In genomic region chr15:89184367-89184766, GRCh38 we compare ENCODE assay signal across 24 cellular contexts. TPM values are rescaled to one million over a fixed set of nuclear protein-coding genes. Genes with fewer than 3 reads are reported as not detected.
A peak's percentile ranks its signal among the peaks of the same experiment; 100 is the strongest.
DNase-seq lines count a peak whose midpoint lies in the region; ATAC-seq and TF ChIP-seq lines count a peak whose summit lies in the region.
"Had no signal": no experiment of that assay in that cellular context is flagged by ENCODE, and none has a peak within 500 bp of the region (broad histone marks: within the 10 kb centered on the region; RNA-seq: fewer than 3 reads in every experiment).

No MANE protein-coding gene starts in this region.

- peaks cover 32 to 62% of the 10 kb centered on the region in 2 donors for H3K4me1 Mint-ChIP-seq in natural killer cell treated with Interleukin-12 subunit alpha and Interleukin-12 subunit beta and Interleukin-15 and Interleukin-18, amount 100 ng/mL, for 72 hours (ENCODE audit: low read depth in 2 of 2)
- H3K4me1 Mint-ChIP-seq in natural killer cell = peaks cover 28 to 31% of the 10 kb centered on the region in 2 donors
- H3K4me1 Mint-ChIP-seq: mesothelial cell of epicardium had no signal

- no peak overlapping the region for H3K4me3 Mint-ChIP-seq in natural killer cell treated with Interleukin-12 subunit alpha and Interleukin-12 subunit beta and Interleukin-15 and Interleukin-18, amount 100 ng/mL, for 72 hours
- H3K4me3 Mint-ChIP-seq in natural killer cell = no peak overlapping the region
- H3K4me3 Mint-ChIP-seq: activated CD4-positive, alpha-beta memory T cell treated with anti-CD3 and anti-CD28 coated beads for 36 hours; activated naive CD8-positive, alpha-beta T cell treated with anti-CD3 and anti-CD28 coated beads, Interleukin-2, amount 50 U/mL, for 24 hours; activated T-cell treated with anti-CD3 and anti-CD28 coated beads, Interleukin-2, amount 50 U/mL, for 4 hours; HFFc6; mesothelial cell of epicardium; stimulated activated memory B cell treated with anti-CD40 and anti-IgM and Interleukin-4, amounts not matched to agents 10 μg/mL and 1 μg/mL and 100 μg/mL, for 72 hours; T-helper 2 cell treated with Interferon-gamma antibody and Interleukin-4, amounts not matched to agents 5 μg/mL and 100 μg/mL, for 36 hours had no signal

- no peak overlapping the region for H3K27ac ChIP-seq in upper lobe of right lung
- H3K27ac ChIP-seq: foreskin keratinocyte, neutrophil, PC-9 had no signal

- H3K36me3 Mint-ChIP-seq in natural killer cell treated with Interleukin-12 subunit alpha and Interleukin-12 subunit beta and Interleukin-15 and Interleukin-18, amount 100 ng/mL, for 72 hours = peaks cover 27% of the 10 kb centered on the region
- H3K36me3 Mint-ChIP-seq in natural killer cell = no peaks in the 10 kb centered on the region

- peaks cover 83% of the 10 kb centered on the region for H3K36me3 ChIP-seq in upper lobe of right lung

- DNase-seq in natural killer cell treated with Interleukin-12 subunit alpha and Interleukin-12 subunit beta and Interleukin-15 and Interleukin-18, amount 100 ng/mL, for 72 hours (ENCODE audit: low spot score) = no peak
- DNase-seq in natural killer cell (no peak), SHP77 (lab: John Stamatoyannopoulos, UW) (peak; percentile 88 to 92), left lobe of liver (ENCODE audit: low spot score) (no peak), upper lobe of right lung (no peak), iPS-NIHi11 (ENCODE audit: low spot score) (no peak), superior temporal gyrus (ENCODE audit: extremely low spot score) (no peak)
- DNase-seq: activated CD4-positive, alpha-beta memory T cell treated with anti-CD3 and anti-CD28 coated beads for 36 hours; activated naive CD8-positive, alpha-beta T cell treated with anti-CD3 and anti-CD28 coated beads, Interleukin-2, amount 50 U/mL, for 24 hours; activated T-cell treated with anti-CD3 and anti-CD28 coated beads, Interleukin-2, amount 50 U/mL, for 4 hours; AML-193; cortex of kidney; foreskin keratinocyte; HFFc6; kidney glomerular epithelial cell; NCI-H2107; NCI-H526 treated with DMSO at 0.1 percent for 48 hours; PC-9; retina; trophoblast cell had no signal

- no peak for ATAC-seq in natural killer cell treated with Interleukin-12 subunit alpha and Interleukin-12 subunit beta and Interleukin-15 and Interleukin-18, amount 100 ng/mL, for 72 hours
- ATAC-seq in natural killer cell (no peak), left lobe of liver (peak; percentile 47), upper lobe of right lung (peak; percentile 7)
- ATAC-seq: activated naive CD8-positive, alpha-beta T cell treated with anti-CD3 and anti-CD28 coated beads, Interleukin-2, amount 50 U/mL, for 24 hours; activated T-cell treated with anti-CD3 and anti-CD28 coated beads, Interleukin-2, amount 50 U/mL, for 4 hours; foreskin keratinocyte; stimulated activated memory B cell treated with anti-CD40 and anti-IgM and Interleukin-4, amounts not matched to agents 10 μg/mL and 1 μg/mL and 100 μg/mL, for 72 hours had no signal

- TF ChIP-seq CTCF in natural killer cell (IDR thresholded peaks at IDR 0.05) (no peak), upper lobe of right lung (IDR thresholded peaks at IDR 0.05) (no peak)

- H3K9me3 ChIP-seq in upper lobe of right lung = no peaks in the 10 kb centered on the region
- H3K9me3 ChIP-seq: neutrophil had no signal

- H3K4me3 ChIP-seq in upper lobe of right lung = no peak overlapping the region
- H3K4me3 ChIP-seq: PC-9 had no signal

- peak overlapping the region; percentile 21 to 99 for H3K27ac Mint-ChIP-seq in natural killer cell treated with Interleukin-12 subunit alpha and Interleukin-12 subunit beta and Interleukin-15 and Interleukin-18, amount 100 ng/mL, for 72 hours
- peak overlapping the region in 1 of 2 donors; percentile 29 for H3K27ac Mint-ChIP-seq in natural killer cell
- H3K27ac Mint-ChIP-seq: activated CD4-positive, alpha-beta memory T cell treated with anti-CD3 and anti-CD28 coated beads for 36 hours; HFFc6; mesothelial cell of epicardium; stimulated activated memory B cell treated with anti-CD40 and anti-IgM and Interleukin-4, amounts not matched to agents 10 μg/mL and 1 μg/mL and 100 μg/mL, for 72 hours; T-helper 2 cell treated with Interferon-gamma antibody and Interleukin-4, amounts not matched to agents 5 μg/mL and 100 μg/mL, for 36 hours had no signal

- no peaks in the 10 kb centered on the region for H3K9me3 Mint-ChIP-seq in natural killer cell treated with Interleukin-12 subunit alpha and Interleukin-12 subunit beta and Interleukin-15 and Interleukin-18, amount 100 ng/mL, for 72 hours
- no peaks in the 10 kb centered on the region for H3K9me3 Mint-ChIP-seq in natural killer cell
- H3K9me3 Mint-ChIP-seq: activated CD4-positive, alpha-beta memory T cell treated with anti-CD3 and anti-CD28 coated beads for 36 hours; activated naive CD8-positive, alpha-beta T cell treated with anti-CD3 and anti-CD28 coated beads, Interleukin-2, amount 50 U/mL, for 24 hours; activated T-cell treated with anti-CD3 and anti-CD28 coated beads, Interleukin-2, amount 50 U/mL, for 4 hours; HFFc6; mesothelial cell of epicardium; stimulated activated memory B cell treated with anti-CD40 and anti-IgM and Interleukin-4, amounts not matched to agents 10 μg/mL and 1 μg/mL and 100 μg/mL, for 72 hours; T-helper 2 cell treated with Interferon-gamma antibody and Interleukin-4, amounts not matched to agents 5 μg/mL and 100 μg/mL, for 36 hours had no signal

- H3K27me3 ChIP-seq in upper lobe of right lung = no peaks in the 10 kb centered on the region
- H3K27me3 ChIP-seq: foreskin keratinocyte, neutrophil had no signal

- intact Hi-C loops in natural killer cell (cut with micrococcal nuclease) (no loop called here), upper lobe of right lung (cut with DNase I) (no loop called here)

- no peaks in the 10 kb centered on the region for H3K4me1 ChIP-seq in upper lobe of right lung
- H3K4me1 ChIP-seq: foreskin keratinocyte had no signal

- no peaks in the 10 kb centered on the region for H3K27me3 Mint-ChIP-seq in natural killer cell treated with Interleukin-12 subunit alpha and Interleukin-12 subunit beta and Interleukin-15 and Interleukin-18, amount 100 ng/mL, for 72 hours
- no peaks in the 10 kb centered on the region for H3K27me3 Mint-ChIP-seq in natural killer cell (ENCODE audit: low read depth in 2 of 2)
- H3K27me3 Mint-ChIP-seq: activated CD4-positive, alpha-beta memory T cell treated with anti-CD3 and anti-CD28 coated beads for 36 hours; activated naive CD8-positive, alpha-beta T cell treated with anti-CD3 and anti-CD28 coated beads, Interleukin-2, amount 50 U/mL, for 24 hours; stimulated activated memory B cell treated with anti-CD40 and anti-IgM and Interleukin-4, amounts not matched to agents 10 μg/mL and 1 μg/mL and 100 μg/mL, for 72 hours had no signal

RNA-seq across cellular contexts. Expression of gene RLBP1, which starts 37.0 kb away (rescaled TPM):
- under 1 TPM in 1 of 2 donors, not detected in 1; 0.48 TPM for total RNA-seq in natural killer cell treated with Interleukin-12 subunit alpha and Interleukin-12 subunit beta and Interleukin-15 and Interleukin-18, amount 100 ng/mL, for 72 hours
- total RNA-seq in natural killer cell = not detected
- not detected for total RNA-seq in left lobe of liver
- not detected for total RNA-seq in upper lobe of right lung
- total RNA-seq: activated CD4-positive, alpha-beta memory T cell treated with anti-CD3 and anti-CD28 coated beads for 36 hours; activated T-cell treated with anti-CD3 and anti-CD28 coated beads, Interleukin-2, amount 50 U/mL, for 4 hours; foreskin keratinocyte; HFFc6; mesothelial cell of epicardium; PC-9 had no signal

RNA-seq across cellular contexts. Expression of gene FANCI, which starts 59.4 kb away (rescaled TPM):
- total RNA-seq in natural killer cell treated with Interleukin-12 subunit alpha and Interleukin-12 subunit beta and Interleukin-15 and Interleukin-18, amount 100 ng/mL, for 72 hours = 100 to 1,000 TPM; 131 to 238 TPM
- total RNA-seq in natural killer cell (10 to 100 TPM; 22.3 to 27.9 (median 22.7) TPM), left lobe of liver (3.3 TPM), upper lobe of right lung (4.1 TPM)

Comparison
In these comparisons a context has a peak if more than half of its experiments do, and no peak if none do; other contexts are left out.
1. RNA of gene FANCI, which starts 59.4 kb away (total RNA-seq): 131 to 238 TPM in natural killer cell treated with Interleukin-12 subunit alpha and Interleukin-12 subunit beta and Interleukin-15 and Interleukin-18, amount 100 ng/mL, for 72 hours; 22.3 to 27.9 TPM in natural killer cell, 4.1 TPM in upper lobe of right lung (single experiment) and 3.3 TPM in left lobe of liver (single experiment); every median in the first group is over 4 times any median in the second.
2. ATAC-seq: peak in left lobe of liver (single experiment) and upper lobe of right lung (single experiment); none in natural killer cell treated with Interleukin-12 subunit alpha and Interleukin-12 subunit beta and Interleukin-15 and Interleukin-18, amount 100 ng/mL, for 72 hours (0 of 2) and natural killer cell (0 of 3).
3. DNase-seq: peak in SHP77 (2 of 2); none in natural killer cell treated with Interleukin-12 subunit alpha and Interleukin-12 subunit beta and Interleukin-15 and Interleukin-18, amount 100 ng/mL, for 72 hours (single experiment), natural killer cell (single experiment), left lobe of liver (single experiment), upper lobe of right lung (single experiment), iPS-NIHi11 (single experiment) and superior temporal gyrus (single experiment).